Comparison of ENCODE assay signal across 8 cellular contexts in the genomic region with DNA sequence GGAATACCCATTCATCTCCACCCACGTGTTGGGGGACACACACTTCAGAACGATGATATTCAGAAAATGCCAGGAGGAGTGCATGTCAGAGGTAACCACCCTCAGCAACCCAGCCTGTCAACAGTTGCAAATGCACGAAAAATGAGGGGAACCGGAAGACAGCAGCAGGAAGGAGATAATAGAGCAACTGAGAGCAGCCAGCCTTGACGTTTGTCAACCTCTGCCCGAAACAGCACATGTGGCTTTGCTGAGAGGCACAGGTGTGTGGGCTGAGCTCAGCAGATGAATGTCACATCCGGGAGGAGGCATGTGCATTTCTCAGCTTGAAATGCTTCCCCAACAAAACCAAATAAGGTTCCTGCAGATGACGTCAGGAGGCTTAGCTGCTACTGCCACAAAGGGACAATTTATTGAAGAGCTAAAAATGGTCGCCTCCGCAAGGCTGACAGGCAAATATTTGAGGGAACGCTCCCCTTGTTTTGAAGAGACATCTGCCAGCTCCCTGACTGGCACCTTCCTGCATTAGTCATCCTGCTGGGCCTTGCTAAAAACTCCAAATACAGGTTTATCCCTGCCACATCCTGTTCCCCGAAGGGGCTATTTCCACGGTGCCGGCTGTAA.
DNase-seq lines count a peak whose midpoint lies in the region; ATAC-seq and TF ChIP-seq lines count a peak whose summit lies in the region.

No MANE protein-coding gene starts in this region.

- TF ChIP-seq POLR2A in Raji (IDR thresholded peaks at IDR 0.05; ENCODE audit: insufficient read depth, low read depth, low read length): peak; percentile 60

- peak; percentile 25 for DNase-seq in DMS 273 (lab: John Stamatoyannopoulos, UW; ENCODE audit: unreplicated experiment)
- DNase-seq in DMS 273 treated with DMSO at 0.1 percent for 48 hours (lab: John Stamatoyannopoulos, UW): no peak
- DNase-seq in activated naive CD4-positive, alpha-beta T cell treated with Interleukin-2 at 50 U/mL for 16 hours: peak; percentile 83
- DNase-seq in stimulated activated CD4-positive, alpha-beta T cell treated with anti-CD3 and anti-CD28 coated beads, Interleukin-12 subunit alpha, Interleukin-12 subunit beta, amount 100 ng/mL, for 4 hours: peak; percentile 63
- no peak for DNase-seq in superior temporal gyrus (ENCODE audit: extremely low spot score)
- DNase-seq in cortex of kidney (lab: John Stamatoyannopoulos, UW): no peak

- ATAC-seq in HG03103 (IDR thresholded peaks at IDR 0.05; ENCODE audit: low read depth, unreplicated experiment): peak; percentile 100

Comparison
In these comparisons a context has a peak if more than half of its experiments do, and no peak if none do; other contexts are left out.
1. DNase-seq: peak in DMS 273 (single experiment), activated naive CD4-positive, alpha-beta T cell treated with Interleukin-2 at 50 U/mL for 16 hours (single experiment) and stimulated activated CD4-positive, alpha-beta T cell treated with anti-CD3 and anti-CD28 coated beads, Interleukin-12 subunit alpha, Interleukin-12 subunit beta, amount 100 ng/mL, for 4 hours (single experiment); none in DMS 273 treated with DMSO at 0.1 percent for 48 hours (single experiment), superior temporal gyrus (single experiment) and cortex of kidney (single experiment).